ENCODE assay signal across 1 cellular context in the genomic region with DNA sequence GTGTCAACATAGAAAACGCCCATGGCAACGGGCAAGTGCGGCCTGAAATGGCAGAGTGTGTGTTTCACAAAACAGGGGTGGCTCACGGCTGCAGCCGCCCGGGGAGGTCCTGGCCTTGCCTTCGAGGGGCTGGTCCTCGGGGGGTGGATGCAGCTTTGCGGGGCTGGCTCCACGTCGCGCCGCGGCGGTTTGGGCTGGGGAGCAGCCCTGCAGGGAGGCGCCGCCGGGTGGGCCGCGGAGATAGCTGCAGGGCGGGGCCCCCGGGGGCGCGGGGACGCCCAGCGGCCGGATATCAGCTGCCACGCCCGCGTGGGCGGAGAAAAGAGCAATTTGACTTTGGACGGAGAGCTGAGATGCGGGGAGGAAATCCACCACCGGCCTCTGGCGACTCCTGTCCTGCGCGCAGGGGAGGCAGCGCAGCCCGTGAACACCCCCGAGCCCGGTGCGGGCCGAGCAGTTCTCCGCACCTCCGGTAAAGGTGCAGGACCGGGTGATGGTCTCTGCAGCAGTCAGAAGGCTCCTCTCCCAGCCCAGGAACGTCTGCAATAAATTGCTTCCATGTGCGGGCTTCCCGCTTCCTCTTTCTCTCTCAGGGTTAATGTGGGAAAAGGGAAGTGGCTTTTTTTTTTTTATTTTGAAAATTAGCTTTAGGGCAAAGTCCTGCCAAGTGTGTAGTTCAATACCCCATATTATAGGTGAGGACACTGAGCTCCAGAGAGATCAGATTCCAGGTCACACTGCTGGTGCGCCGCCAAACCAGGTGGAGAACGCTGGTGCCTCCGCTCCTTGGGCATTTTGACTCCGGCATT.
TF ChIP-seq lines count a peak whose summit lies in the region.

No MANE protein-coding gene starts in this region.

TF ChIP-seq in HepG2, 621 proteins besides CTCF, POLR2A, EP300 and RAD21 (continued from another document and continues in another):
- TF ChIP-seq, protein P1, sequence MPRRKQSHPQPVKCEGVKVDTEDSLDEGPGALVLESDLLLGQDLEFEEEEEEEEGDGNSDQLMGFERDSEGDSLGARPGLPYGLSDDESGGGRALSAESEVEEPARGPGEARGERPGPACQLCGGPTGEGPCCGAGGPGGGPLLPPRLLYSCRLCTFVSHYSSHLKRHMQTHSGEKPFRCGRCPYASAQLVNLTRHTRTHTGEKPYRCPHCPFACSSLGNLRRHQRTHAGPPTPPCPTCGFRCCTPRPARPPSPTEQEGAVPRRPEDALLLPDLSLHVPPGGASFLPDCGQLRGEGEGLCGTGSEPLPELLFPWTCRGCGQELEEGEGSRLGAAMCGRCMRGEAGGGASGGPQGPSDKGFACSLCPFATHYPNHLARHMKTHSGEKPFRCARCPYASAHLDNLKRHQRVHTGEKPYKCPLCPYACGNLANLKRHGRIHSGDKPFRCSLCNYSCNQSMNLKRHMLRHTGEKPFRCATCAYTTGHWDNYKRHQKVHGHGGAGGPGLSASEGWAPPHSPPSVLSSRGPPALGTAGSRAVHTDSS (CRISPR knock-in tag; conservative IDR thresholded peaks at IDR 0.05), result 0 out of 2 replicates have a peak, but pooled peaks have one; percentile 48
- TF ChIP-seq ZNF720 (CRISPR knock-in tag; IDR thresholded peaks at IDR 0.05) (no peak), SP1 (IDR thresholded peaks at IDR 0.05) (no peak), SP1 (CRISPR knock-in tag; IDR thresholded peaks at IDR 0.05) (peak; percentile 25; the same call in 1 of the 2 replicates), PHF21A (CRISPR knock-in tag; IDR thresholded peaks at IDR 0.05) (peak; percentile 67; the same call in 1 of the 2 replicates), PRPF4 (IDR thresholded peaks at IDR 0.05; ENCODE audit: low read depth, low read length, poor library complexity, severe bottlenecking) (no peak), CEBPB (IDR thresholded peaks at IDR 0.05; ENCODE audit: borderline replicate concordance, low read depth, low read length) (no peak), RARG (CRISPR knock-in tag; IDR thresholded peaks at IDR 0.05; ENCODE audit: low read depth) (no peak), RCOR2 (CRISPR knock-in tag; IDR thresholded peaks at IDR 0.05) (no peak), TAF1 (CRISPR knock-in tag; IDR thresholded peaks at IDR 0.05) (peak; percentile 81), ZFP36L2 (CRISPR knock-in tag; IDR thresholded peaks at IDR 0.05) (no peak), SIX4 (CRISPR knock-in tag; IDR thresholded peaks at IDR 0.05) (no peak), SMYD3 (CRISPR knock-in tag; IDR thresholded peaks at IDR 0.05) (peak; percentile 27; the same call in 1 of the 2 replicates), KLF6 (CRISPR knock-in tag; IDR thresholded peaks at IDR 0.05) (peak; percentile 63; the same call in 1 of the 2 replicates), TGIF2 (CRISPR knock-in tag; IDR thresholded peaks at IDR 0.05) (no peak), ZNF766 (CRISPR knock-in tag; IDR thresholded peaks at IDR 0.05; ENCODE audit: borderline replicate concordance) (peak; percentile 69), KLF16 (CRISPR knock-in tag; IDR thresholded peaks at IDR 0.05) (peak in 1 of 2 experiments; percentile 75; a peak in 1 of 4 replicates), ZNF3 (CRISPR knock-in tag; IDR thresholded peaks at IDR 0.05) (no peak), ZNF879 (CRISPR knock-in tag; IDR thresholded peaks at IDR 0.05) (no peak), JUNB (CRISPR knock-in tag; IDR thresholded peaks at IDR 0.05; ENCODE audit: borderline replicate concordance) (no peak), ZNF552 (CRISPR knock-in tag; IDR thresholded peaks at IDR 0.05; ENCODE audit: borderline replicate concordance) (peak; percentile 45; the same call in 1 of the 2 replicates), HNRNPK (IDR thresholded peaks at IDR 0.05; ENCODE audit: low read depth, low read length, poor library complexity, severe bottlenecking) (peak; percentile 16)
- TF ChIP-seq, protein P2, sequence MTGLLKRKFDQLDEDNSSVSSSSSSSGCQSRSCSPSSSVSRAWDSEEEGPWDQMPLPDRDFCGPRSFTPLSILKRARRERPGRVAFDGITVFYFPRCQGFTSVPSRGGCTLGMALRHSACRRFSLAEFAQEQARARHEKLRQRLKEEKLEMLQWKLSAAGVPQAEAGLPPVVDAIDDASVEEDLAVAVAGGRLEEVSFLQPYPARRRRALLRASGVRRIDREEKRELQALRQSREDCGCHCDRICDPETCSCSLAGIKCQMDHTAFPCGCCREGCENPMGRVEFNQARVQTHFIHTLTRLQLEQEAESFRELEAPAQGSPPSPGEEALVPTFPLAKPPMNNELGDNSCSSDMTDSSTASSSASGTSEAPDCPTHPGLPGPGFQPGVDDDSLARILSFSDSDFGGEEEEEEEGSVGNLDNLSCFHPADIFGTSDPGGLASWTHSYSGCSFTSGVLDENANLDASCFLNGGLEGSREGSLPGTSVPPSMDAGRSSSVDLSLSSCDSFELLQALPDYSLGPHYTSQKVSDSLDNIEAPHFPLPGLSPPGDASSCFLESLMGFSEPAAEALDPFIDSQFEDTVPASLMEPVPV (CRISPR knock-in tag; IDR thresholded peaks at IDR 0.05), result peak; percentile 84
- TF ChIP-seq, protein P3, sequence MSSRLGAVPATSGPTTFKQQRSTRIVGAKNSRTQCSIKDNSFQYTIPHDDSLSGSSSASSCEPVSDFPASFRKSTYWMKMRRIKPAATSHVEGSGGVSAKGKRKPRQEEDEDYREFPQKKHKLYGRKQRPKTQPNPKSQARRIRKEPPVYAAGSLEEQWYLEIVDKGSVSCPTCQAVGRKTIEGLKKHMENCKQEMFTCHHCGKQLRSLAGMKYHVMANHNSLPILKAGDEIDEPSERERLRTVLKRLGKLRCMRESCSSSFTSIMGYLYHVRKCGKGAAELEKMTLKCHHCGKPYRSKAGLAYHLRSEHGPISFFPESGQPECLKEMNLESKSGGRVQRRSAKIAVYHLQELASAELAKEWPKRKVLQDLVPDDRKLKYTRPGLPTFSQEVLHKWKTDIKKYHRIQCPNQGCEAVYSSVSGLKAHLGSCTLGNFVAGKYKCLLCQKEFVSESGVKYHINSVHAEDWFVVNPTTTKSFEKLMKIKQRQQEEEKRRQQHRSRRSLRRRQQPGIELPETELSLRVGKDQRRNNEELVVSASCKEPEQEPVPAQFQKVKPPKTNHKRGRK (CRISPR knock-in tag; IDR thresholded peaks at IDR 0.05), result no peak
- TF ChIP-seq, protein P4, sequence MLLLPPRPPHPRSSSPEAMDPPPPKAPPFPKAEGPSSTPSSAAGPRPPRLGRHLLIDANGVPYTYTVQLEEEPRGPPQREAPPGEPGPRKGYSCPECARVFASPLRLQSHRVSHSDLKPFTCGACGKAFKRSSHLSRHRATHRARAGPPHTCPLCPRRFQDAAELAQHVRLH (CRISPR knock-in tag; IDR thresholded peaks at IDR 0.05; ENCODE audit: borderline replicate concordance, low read depth), result peak; percentile 47; the same call in 1 of the 2 replicates
- TF ChIP-seq, protein P5, sequence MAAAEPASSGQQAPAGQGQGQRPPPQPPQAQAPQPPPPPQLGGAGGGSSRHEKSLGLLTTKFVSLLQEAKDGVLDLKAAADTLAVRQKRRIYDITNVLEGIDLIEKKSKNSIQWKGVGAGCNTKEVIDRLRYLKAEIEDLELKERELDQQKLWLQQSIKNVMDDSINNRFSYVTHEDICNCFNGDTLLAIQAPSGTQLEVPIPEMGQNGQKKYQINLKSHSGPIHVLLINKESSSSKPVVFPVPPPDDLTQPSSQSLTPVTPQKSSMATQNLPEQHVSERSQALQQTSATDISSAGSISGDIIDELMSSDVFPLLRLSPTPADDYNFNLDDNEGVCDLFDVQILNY (CRISPR knock-in tag; conservative IDR thresholded peaks at IDR 0.05), result 0 out of 2 replicates have a peak, but pooled peaks have one; percentile 25
- TF ChIP-seq, protein P6, sequence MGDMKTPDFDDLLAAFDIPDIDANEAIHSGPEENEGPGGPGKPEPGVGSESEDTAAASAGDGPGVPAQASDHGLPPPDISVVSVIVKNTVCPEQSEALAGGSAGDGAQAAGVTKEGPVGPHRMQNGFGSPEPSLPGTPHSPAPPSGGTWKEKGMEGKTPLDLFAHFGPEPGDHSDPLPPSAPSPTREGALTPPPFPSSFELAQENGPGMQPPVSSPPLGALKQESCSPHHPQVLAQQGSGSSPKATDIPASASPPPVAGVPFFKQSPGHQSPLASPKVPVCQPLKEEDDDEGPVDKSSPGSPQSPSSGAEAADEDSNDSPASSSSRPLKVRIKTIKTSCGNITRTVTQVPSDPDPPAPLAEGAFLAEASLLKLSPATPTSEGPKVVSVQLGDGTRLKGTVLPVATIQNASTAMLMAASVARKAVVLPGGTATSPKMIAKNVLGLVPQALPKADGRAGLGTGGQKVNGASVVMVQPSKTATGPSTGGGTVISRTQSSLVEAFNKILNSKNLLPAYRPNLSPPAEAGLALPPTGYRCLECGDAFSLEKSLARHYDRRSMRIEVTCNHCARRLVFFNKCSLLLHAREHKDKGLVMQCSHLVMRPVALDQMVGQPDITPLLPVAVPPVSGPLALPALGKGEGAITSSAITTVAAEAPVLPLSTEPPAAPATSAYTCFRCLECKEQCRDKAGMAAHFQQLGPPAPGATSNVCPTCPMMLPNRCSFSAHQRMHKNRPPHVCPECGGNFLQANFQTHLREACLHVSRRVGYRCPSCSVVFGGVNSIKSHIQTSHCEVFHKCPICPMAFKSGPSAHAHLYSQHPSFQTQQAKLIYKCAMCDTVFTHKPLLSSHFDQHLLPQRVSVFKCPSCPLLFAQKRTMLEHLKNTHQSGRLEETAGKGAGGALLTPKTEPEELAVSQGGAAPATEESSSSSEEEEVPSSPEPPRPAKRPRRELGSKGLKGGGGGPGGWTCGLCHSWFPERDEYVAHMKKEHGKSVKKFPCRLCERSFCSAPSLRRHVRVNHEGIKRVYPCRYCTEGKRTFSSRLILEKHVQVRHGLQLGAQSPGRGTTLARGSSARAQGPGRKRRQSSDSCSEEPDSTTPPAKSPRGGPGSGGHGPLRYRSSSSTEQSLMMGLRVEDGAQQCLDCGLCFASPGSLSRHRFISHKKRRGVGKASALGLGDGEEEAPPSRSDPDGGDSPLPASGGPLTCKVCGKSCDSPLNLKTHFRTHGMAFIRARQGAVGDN (CRISPR knock-in tag; IDR thresholded peaks at IDR 0.05), result peak; percentile 90
- TF ChIP-seq, protein P7, sequence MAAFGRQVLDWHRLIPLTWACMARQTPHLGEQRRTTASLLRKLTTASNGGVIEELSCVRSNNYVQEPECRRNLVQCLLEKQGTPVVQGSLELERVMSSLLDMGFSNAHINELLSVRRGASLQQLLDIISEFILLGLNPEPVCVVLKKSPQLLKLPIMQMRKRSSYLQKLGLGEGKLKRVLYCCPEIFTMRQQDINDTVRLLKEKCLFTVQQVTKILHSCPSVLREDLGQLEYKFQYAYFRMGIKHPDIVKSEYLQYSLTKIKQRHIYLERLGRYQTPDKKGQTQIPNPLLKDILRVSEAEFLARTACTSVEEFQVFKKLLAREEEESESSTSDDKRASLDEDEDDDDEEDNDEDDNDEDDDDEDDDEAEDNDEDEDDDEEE (CRISPR knock-in tag; IDR thresholded peaks at IDR 0.05), result no peak
- TF ChIP-seq, protein P8, sequence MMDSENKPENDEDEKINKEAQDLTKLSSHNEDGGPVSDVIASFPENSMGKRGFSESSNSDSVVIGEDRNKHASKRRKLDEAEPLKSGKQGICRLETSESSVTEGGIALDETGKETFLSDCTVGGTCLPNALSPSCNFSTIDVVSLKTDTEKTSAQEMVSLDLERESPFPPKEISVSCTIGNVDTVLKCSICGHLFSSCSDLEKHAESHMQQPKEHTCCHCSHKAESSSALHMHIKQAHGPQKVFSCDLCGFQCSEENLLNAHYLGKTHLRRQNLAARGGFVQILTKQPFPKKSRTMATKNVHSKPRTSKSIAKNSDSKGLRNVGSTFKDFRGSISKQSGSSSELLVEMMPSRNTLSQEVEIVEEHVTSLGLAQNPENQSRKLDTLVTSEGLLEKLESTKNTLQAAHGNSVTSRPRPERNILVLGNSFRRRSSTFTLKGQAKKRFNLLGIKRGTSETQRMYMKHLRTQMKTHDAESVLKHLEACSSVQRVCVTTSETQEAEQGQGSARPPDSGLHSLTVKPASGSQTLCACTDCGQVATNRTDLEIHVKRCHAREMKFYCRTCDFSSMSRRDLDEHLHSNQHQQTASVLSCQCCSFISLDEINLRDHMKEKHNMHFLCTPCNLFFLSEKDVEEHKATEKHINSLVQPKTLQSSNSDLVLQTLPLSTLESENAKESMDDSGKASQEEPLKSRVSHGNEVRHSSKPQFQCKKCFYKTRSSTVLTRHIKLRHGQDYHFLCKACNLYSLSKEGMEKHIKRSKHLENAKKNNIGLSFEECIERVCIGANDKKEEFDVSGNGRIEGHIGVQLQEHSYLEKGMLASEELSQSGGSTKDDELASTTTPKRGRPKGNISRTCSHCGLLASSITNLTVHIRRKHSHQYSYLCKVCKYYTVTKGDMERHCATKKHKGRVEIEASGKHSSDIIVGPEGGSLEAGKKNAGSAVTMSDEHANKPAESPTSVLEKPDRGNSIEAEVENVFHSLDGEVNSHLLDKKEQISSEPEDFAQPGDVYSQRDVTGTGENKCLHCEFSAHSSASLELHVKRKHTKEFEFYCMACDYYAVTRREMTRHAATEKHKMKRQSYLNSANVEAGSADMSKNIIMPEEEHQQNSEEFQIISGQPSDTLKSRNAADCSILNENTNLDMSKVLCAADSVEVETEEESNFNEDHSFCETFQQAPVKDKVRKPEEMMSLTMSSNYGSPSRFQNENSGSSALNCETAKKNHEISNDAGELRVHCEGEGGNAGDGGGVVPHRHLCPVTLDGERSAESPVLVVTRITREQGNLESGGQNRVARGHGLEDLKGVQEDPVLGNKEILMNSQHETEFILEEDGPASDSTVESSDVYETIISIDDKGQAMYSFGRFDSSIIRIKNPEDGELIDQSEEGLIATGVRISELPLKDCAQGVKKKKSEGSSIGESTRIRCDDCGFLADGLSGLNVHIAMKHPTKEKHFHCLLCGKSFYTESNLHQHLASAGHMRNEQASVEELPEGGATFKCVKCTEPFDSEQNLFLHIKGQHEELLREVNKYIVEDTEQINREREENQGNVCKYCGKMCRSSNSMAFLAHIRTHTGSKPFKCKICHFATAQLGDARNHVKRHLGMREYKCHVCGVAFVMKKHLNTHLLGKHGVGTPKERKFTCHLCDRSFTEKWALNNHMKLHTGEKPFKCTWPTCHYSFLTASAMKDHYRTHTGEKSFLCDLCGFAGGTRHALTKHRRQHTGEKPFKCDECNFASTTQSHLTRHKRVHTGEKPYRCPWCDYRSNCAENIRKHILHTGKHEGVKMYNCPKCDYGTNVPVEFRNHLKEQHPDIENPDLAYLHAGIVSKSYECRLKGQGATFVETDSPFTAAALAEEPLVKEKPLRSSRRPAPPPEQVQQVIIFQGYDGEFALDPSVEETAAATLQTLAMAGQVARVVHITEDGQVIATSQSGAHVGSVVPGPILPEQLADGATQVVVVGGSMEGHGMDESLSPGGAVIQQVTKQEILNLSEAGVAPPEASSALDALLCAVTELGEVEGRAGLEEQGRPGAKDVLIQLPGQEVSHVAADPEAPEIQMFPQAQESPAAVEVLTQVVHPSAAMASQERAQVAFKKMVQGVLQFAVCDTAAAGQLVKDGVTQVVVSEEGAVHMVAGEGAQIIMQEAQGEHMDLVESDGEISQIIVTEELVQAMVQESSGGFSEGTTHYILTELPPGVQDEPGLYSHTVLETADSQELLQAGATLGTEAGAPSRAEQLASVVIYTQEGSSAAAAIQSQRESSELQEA (CRISPR knock-in tag; IDR thresholded peaks at IDR 0.05; ENCODE audit: not compliant biosample characterization), result peak; percentile 36
- TF ChIP-seq, protein P9, sequence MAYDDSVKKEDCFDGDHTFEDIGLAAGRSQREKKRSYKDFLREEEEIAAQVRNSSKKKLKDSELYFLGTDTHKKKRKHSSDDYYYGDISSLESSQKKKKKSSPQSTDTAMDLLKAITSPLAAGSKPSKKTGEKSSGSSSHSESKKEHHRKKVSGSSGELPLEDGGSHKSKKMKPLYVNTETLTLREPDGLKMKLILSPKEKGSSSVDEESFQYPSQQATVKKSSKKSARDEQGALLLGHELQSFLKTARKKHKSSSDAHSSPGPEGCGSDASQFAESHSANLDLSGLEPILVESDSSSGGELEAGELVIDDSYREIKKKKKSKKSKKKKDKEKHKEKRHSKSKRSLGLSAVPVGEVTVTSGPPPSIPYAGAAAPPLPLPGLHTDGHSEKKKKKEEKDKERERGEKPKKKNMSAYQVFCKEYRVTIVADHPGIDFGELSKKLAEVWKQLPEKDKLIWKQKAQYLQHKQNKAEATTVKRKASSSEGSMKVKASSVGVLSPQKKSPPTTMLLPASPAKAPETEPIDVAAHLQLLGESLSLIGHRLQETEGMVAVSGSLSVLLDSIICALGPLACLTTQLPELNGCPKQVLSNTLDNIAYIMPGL (CRISPR knock-in tag; IDR thresholded peaks at IDR 0.05; ENCODE audit: borderline replicate concordance in 1 of 2, low read depth in 1 of 2), result peak; percentile 34 to 39; a peak in 2 of 4 replicates
